ENCODE assay signal across 9 cellular contexts in the genomic region with DNA sequence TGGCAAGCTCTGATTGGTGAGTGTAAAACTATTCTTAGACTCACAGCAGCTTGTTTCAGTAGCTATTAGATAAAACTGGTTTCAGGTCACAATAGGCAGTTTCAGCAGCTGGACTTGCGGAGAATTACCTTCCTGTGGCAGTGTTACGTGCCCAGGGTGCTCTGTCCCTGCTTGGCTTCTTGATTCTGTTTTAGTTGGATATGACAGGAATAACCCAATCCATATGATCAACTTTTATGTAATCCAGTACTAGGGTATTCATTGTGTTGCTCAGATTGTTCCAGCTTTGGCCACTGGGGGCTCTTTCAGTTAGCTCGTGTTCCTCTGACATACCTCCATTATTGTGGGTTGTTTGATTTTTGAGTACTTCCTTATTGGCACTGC. TPM values are rescaled to one million over a fixed set of nuclear protein-coding genes. Genes with fewer than 3 reads are reported as not detected.
A peak's percentile ranks its signal among the peaks of the same experiment; 100 is the strongest.
DNase-seq lines count a peak whose midpoint lies in the region; ATAC-seq, FAIRE-seq and TF ChIP-seq lines count a peak whose summit lies in the region.
"Had no signal": no experiment of that assay in that cellular context is flagged by ENCODE, and none has a peak within 500 bp of the region (broad histone marks: within the 10 kb centered on the region; RNA-seq: fewer than 3 reads in every experiment).

No MANE protein-coding gene starts in this region.

- no peaks in the 10 kb centered on the region for H3K27me3 ChIP-seq in SK-N-SH (ENCODE audit: insufficient read depth)
- H3K27me3 ChIP-seq: BLaER1 had no signal

- peaks cover 25% of the 10 kb centered on the region; the same call in 1 of the 2 replicates for H4K20me1 ChIP-seq in SK-N-SH (ENCODE audit: insufficient read depth)

- no peak for FAIRE-seq in frontal cortex (lab: Jason Lieb, UNC)

- H3K4me1 ChIP-seq in SK-N-SH (ENCODE audit: control insufficient read depth in 1 of 2, insufficient read depth in 2 of 2, low read depth in 1 of 2, low read length in 1 of 2): peaks cover 0 to 8% of the 10 kb centered on the region in 2 experiments; a peak in 1 of 4 replicates

- DNase-seq in NCI-H1436 (lab: John Stamatoyannopoulos, UW): peak; percentile 10
- DNase-seq in NCI-H1436 treated with DMSO at 0.1 percent for 48 hours (lab: John Stamatoyannopoulos, UW): no peak
- no peak for DNase-seq in SK-N-SH
- DNase-seq in central memory CD8-positive, alpha-beta T cell (ENCODE audit: low spot score in 2 of 2): peak in 1 of 2 donors; percentile 31
- no peak for DNase-seq in nephron progenitor cell
- DNase-seq in frontal cortex (ENCODE audit: low spot score in 2 of 2): no peak

- CTCF ChIA-PET in SK-N-SH (lab: Yijun Ruan, JAX): interaction anchor here (0.8 to 1.9 kb wide), 16 partner anchors 8 to 114 kb away, joined by 3 to 11 read pairs (median 4); no protein-coding TSS in a partner anchor

- H3K9ac ChIP-seq in SK-N-SH: no peak overlapping the region
- H3K9ac ChIP-seq: BLaER1 had no signal

- no peak overlapping the region for H3K4me3 ChIP-seq in SK-N-SH (ENCODE audit: low read depth in 2 of 2, low read length in 1 of 2)
- H3K4me3 ChIP-seq: BLaER1 had no signal

- H3K36me3 Mint-ChIP-seq in central memory CD8-positive, alpha-beta T cell (ENCODE audit: insufficient read depth): no peaks in the 10 kb centered on the region
- peaks cover 15% of the 10 kb centered on the region for H3K36me3 Mint-ChIP-seq in nephron progenitor cell (ENCODE audit: low read depth)

- H3K36me3 ChIP-seq in SK-N-SH (replicated peaks in 1 of 2; ENCODE audit: control insufficient read depth in 1 of 2, insufficient read depth in 2 of 2, low read length in 1 of 2): no peaks in the 10 kb centered on the region

- no peak overlapping the region for H3K4me2 ChIP-seq in SK-N-SH
- H3K4me2 ChIP-seq: BLaER1 had no signal

- peaks cover 96% of the 10 kb centered on the region for H3K4me1 Mint-ChIP-seq in central memory CD8-positive, alpha-beta T cell
- peaks cover 40% of the 10 kb centered on the region for H3K4me1 Mint-ChIP-seq in nephron progenitor cell

- TF ChIP-seq CTCF in SK-N-SH (IDR thresholded peaks at IDR 0.05) (peak; percentile 59), nephron progenitor cell (IDR thresholded peaks at IDR 0.05) (peak; percentile 36)

- H3K27ac ChIP-seq in SK-N-SH (ENCODE audit: low read depth in 2 of 2, low read length in 1 of 2): no peak overlapping the region
- H3K27ac ChIP-seq: BLaER1 had no signal

- peak overlapping the region; percentile 46 for H3K27ac Mint-ChIP-seq in central memory CD8-positive, alpha-beta T cell (ENCODE audit: low read depth)
- no peak overlapping the region for H3K27ac Mint-ChIP-seq in nephron progenitor cell

- no peak for TF ChIP-seq EP300 in SK-N-SH (IDR thresholded peaks at IDR 0.05; ENCODE audit: borderline replicate concordance in 1 of 2, low read depth in 1 of 2, low read length in 1 of 2)

- no peaks in the 10 kb centered on the region for H3F3A ChIP-seq in SK-N-SH (replicated peaks; ENCODE audit: insufficient read depth)

- H3K4me3 Mint-ChIP-seq in central memory CD8-positive, alpha-beta T cell: peak overlapping the region; percentile 48
- no peak overlapping the region for H3K4me3 Mint-ChIP-seq in nephron progenitor cell

- POLR2A ChIA-PET in SK-N-SH (lab: Yijun Ruan, JAX): no interaction called here

- no peaks in the 10 kb centered on the region for H3K9me2 ChIP-seq in SK-N-SH

- ATAC-seq in GM19468 (IDR thresholded peaks at IDR 0.05; ENCODE audit: extremely low read depth, unreplicated experiment) (peak; percentile 36), HG03457 (IDR thresholded peaks at IDR 0.05; ENCODE audit: unreplicated experiment) (peak; percentile 39)
- peak; percentile 76 for ATAC-seq in central memory CD8-positive, alpha-beta T cell (replicated peaks; ENCODE audit: extremely low read depth, poor library complexity, severe bottlenecking)

- no peaks in the 10 kb centered on the region for H3K9me3 ChIP-seq in SK-N-SH

- no peaks in the 10 kb centered on the region for H3K9me3 Mint-ChIP-seq in central memory CD8-positive, alpha-beta T cell
- H3K9me3 Mint-ChIP-seq in nephron progenitor cell: no peaks in the 10 kb centered on the region

- no peaks in the 10 kb centered on the region for H3K27me3 Mint-ChIP-seq in central memory CD8-positive, alpha-beta T cell
- peaks cover 2% of the 10 kb centered on the region for H3K27me3 Mint-ChIP-seq in nephron progenitor cell (ENCODE audit: low read depth, poor library complexity)

- 47% methylated on average over 3 of the region's 3 CpGs for WGBS in SK-N-SH (ENCODE audit: low lambda C conversion rate)

- H2AFZ ChIP-seq in SK-N-SH (ENCODE audit: low read depth): no peak overlapping the region

- TF ChIP-seq RAD21 in SK-N-SH (IDR thresholded peaks at IDR 0.05; ENCODE audit: low read length): peak; percentile 32; the same call in 1 of the 2 replicates

- peaks cover 16% of the 10 kb centered on the region; the same call in 1 of the 2 replicates for H3K79me2 ChIP-seq in SK-N-SH (ENCODE audit: insufficient read depth)

TF ChIP-seq in SK-N-SH, 30 proteins besides CTCF, POLR2A, EP300 and RAD21:
- TF ChIP-seq SMC3 (IDR thresholded peaks at IDR 0.05; ENCODE audit: low read depth, low read length) (0 out of 2 replicates have a peak, but pooled peaks have one; percentile 13), CHD2 (IDR thresholded peaks at IDR 0.05; ENCODE audit: low read length, partially characterized antibody) (no peak)
TF ChIP-seq in SK-N-SH: peak in this region for 1.

RNA-seq across cellular contexts. Expression of a gene that starts 43.1 kb away (rescaled TPM):
- 15.0 and 18.3 TPM in 2 replicates for polyA plus RNA-seq in SK-N-SH (2012; rRNA removed)
- polyA plus RNA-seq in SK-N-SH (2012; cell fraction: cytosol; rRNA removed): 7.8 and 12.0 TPM in 2 replicates
- polyA plus RNA-seq in SK-N-SH (2012; cell fraction: nucleus; rRNA removed): 31.3 and 31.4 TPM in 2 replicates
- total RNA-seq in frontal cortex: 73.0 TPM
